In the genomic region with DNA sequence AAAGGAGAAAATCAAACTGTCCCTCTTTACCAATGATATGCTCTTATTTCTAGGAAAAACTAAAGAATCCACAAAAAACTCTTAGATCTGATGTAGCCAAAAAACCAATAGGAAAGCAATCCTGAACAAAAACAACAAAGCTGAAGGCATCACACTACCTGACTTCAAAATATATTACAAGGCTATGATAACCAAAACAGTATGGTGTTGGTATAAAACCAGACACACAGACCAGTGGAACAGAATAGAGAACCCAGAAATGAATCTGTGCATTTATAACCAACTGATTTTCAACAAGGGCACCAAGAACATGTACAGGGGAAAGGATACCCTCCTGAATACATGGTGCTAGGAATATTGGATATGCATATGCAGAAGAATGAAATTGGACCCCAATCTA, we compare ENCODE assay signal across 35 cellular contexts.
"Had no signal": no experiment of that assay in that cellular context is flagged by ENCODE, and none has a peak within 500 bp of the region (broad histone marks: within the 10 kb centered on the region; RNA-seq: fewer than 3 reads in every experiment).

No MANE protein-coding gene starts in this region.

- H3K9me3 Mint-ChIP-seq: activated T-helper 17 cell treated with anti-CD3 and anti-CD28 coated beads, Interleukin-2, amount 50 U/mL, for 72 hours had no signal

- H3K4me3 ChIP-seq: adrenal gland, body of pancreas, breast epithelium had no signal

- ATAC-seq: activated CD8-positive, alpha-beta T cell treated with anti-CD3 and anti-CD28 coated beads for 36 hours; activated naive CD4-positive, alpha-beta T cell treated with anti-CD3 and anti-CD28 coated beads, Interleukin-2, amount 50 U/mL, for 72 hours; activated T-cell treated with anti-CD3 and anti-CD28 coated beads, Interleukin-2, amount 50 U/mL, for 4 hours; activated T-cell treated with anti-CD3 and anti-CD28 coated beads, Interleukin-2, amount 50 U/mL, for 72 hours; activated T-helper 17 cell treated with anti-CD3 and anti-CD28 coated beads, Interleukin-2, amount 50 U/mL, for 72 hours; body of pancreas had no signal

- H3K4me3 Mint-ChIP-seq: activated B cell treated with CpG ODN at 0.5 μM for 24 hours; activated CD4-positive, alpha-beta memory T cell treated with anti-CD3 and anti-CD28 coated beads for 36 hours; activated CD4-positive, alpha-beta T cell treated with anti-CD3 and anti-CD28 coated beads, Interleukin-2, amount 10 ng/mL, durations not matched to agents 24 days and 14 days; activated CD8-positive, alpha-beta T cell treated with anti-CD3 and anti-CD28 coated beads for 36 hours; activated naive CD4-positive, alpha-beta T cell treated with anti-CD3 and anti-CD28 coated beads for 36 hours; activated naive CD8-positive, alpha-beta T cell treated with anti-CD3 and anti-CD28 coated beads for 36 hours; activated T-cell treated with anti-CD3 and anti-CD28 coated beads, Interleukin-2, amount 50 U/mL, for 4 hours; activated T-cell treated with anti-CD3 and anti-CD28 coated beads, Interleukin-2, amount 50 U/mL, for 72 hours; activated T-helper 1 cell treated with anti-CD3 and anti-CD28 coated beads, Interleukin-12 subunit alpha, Interleukin-12 subunit beta, Interleukin-2, Interleukin-4 antibody, amounts not matched to agents 30 ng/mL and 10 ng/mL and 1 ng/mL, durations not matched to agents 14 hours and 24 hours and 36 hours; activated T-helper 17 cell treated with anti-CD3 and anti-CD28 coated beads, Interleukin-2, amount 50 U/mL, for 72 hours; T-helper 2 cell treated with Interferon-gamma antibody and Interleukin-4, amounts not matched to agents 5 μg/mL and 100 μg/mL, for 36 hours had no signal

- FAIRE-seq: astrocyte, TTC549 had no signal

- H3K36me3 ChIP-seq: breast epithelium had no signal

- H3K4me1 ChIP-seq: adrenal gland, body of pancreas, breast epithelium had no signal

- H3K27ac Mint-ChIP-seq: activated B cell treated with CpG ODN at 0.5 μM for 24 hours; activated CD4-positive, alpha-beta memory T cell treated with anti-CD3 and anti-CD28 coated beads for 36 hours; activated CD4-positive, alpha-beta T cell treated with anti-CD3 and anti-CD28 coated beads, Interleukin-2, amount 10 ng/mL, durations not matched to agents 24 days and 14 days; activated CD8-positive, alpha-beta T cell treated with anti-CD3 and anti-CD28 coated beads for 36 hours; activated naive CD4-positive, alpha-beta T cell treated with anti-CD3 and anti-CD28 coated beads for 36 hours; activated naive CD4-positive, alpha-beta T cell treated with anti-CD3 and anti-CD28 coated beads, Interleukin-2, amount 50 U/mL, for 72 hours; activated naive CD8-positive, alpha-beta T cell treated with anti-CD3 and anti-CD28 coated beads for 36 hours; activated T-helper 1 cell treated with anti-CD3 and anti-CD28 coated beads, Interleukin-12 subunit alpha, Interleukin-12 subunit beta, Interleukin-2, Interleukin-4 antibody, amounts not matched to agents 30 ng/mL and 10 ng/mL and 1 ng/mL, durations not matched to agents 14 hours and 24 hours and 36 hours; activated T-helper 17 cell treated with anti-CD3 and anti-CD28 coated beads, Interleukin-2, amount 50 U/mL, for 72 hours; T-helper 2 cell treated with Interferon-gamma antibody and Interleukin-4, amounts not matched to agents 5 μg/mL and 100 μg/mL, for 36 hours had no signal

- H3K27me3 ChIP-seq: adrenal gland, body of pancreas, brain microvascular endothelial cell, breast epithelium had no signal

- H3K27me3 Mint-ChIP-seq: activated B cell treated with CpG ODN at 0.5 μM for 24 hours; activated CD4-positive, alpha-beta memory T cell treated with anti-CD3 and anti-CD28 coated beads for 36 hours; activated CD4-positive, alpha-beta T cell treated with anti-CD3 and anti-CD28 coated beads, Interleukin-2, amount 10 ng/mL, durations not matched to agents 24 days and 14 days; activated CD8-positive, alpha-beta T cell treated with anti-CD3 and anti-CD28 coated beads for 36 hours; activated naive CD8-positive, alpha-beta T cell treated with anti-CD3 and anti-CD28 coated beads for 36 hours; activated T-helper 17 cell treated with anti-CD3 and anti-CD28 coated beads, Interleukin-2, amount 50 U/mL, for 72 hours had no signal

- DNase-seq: activated B cell treated with CpG ODN at 0.5 μM for 24 hours; activated CD4-positive, alpha-beta memory T cell treated with anti-CD3 and anti-CD28 coated beads for 36 hours; activated CD4-positive, alpha-beta T cell treated with anti-CD3 and anti-CD28 coated beads for 4 hours; activated CD4-positive, alpha-beta T cell treated with anti-CD3 and anti-CD28 coated beads, Interleukin-2, amount 10 ng/mL, durations not matched to agents 24 days and 14 days; activated CD4-positive, alpha-beta T cell treated with anti-CD3 and anti-CD28 coated beads, Interleukin-2, amount 50 U/mL, for 1 hour; activated CD4-positive, alpha-beta T cell treated with anti-CD3 and anti-CD28 coated beads, Interleukin-2, amount 50 U/mL, for 4 hours; activated CD4-positive, CD25-positive, alpha-beta regulatory T cell treated with anti-CD3 and anti-CD28 coated beads, Interleukin-2, amount 50 U/mL, for 72 hours; activated CD8-positive, alpha-beta memory T cell treated with anti-CD3 and anti-CD28 coated beads, Interleukin-2, amount 50 U/mL, for 4 hours; activated CD8-positive, alpha-beta T cell treated with anti-CD3 and anti-CD28 coated beads for 36 hours; activated effector memory CD4-positive, alpha-beta T cell treated with anti-CD3 and anti-CD28 coated beads, Interleukin-2, amount 50 U/mL, for 16 hours; activated gamma-delta T cell treated with Interleukin-2 at 50 U/mL for 16 hours; activated naive CD4-positive, alpha-beta T cell; activated naive CD4-positive, alpha-beta T cell treated with anti-CD3 and anti-CD28 coated beads for 36 hours; activated naive CD4-positive, alpha-beta T cell treated with anti-CD3 and anti-CD28 coated beads, Interleukin-2, amount 50 U/mL, for 16 hours; activated naive CD8-positive, alpha-beta T cell treated with anti-CD3 and anti-CD28 coated beads for 36 hours; activated T-cell treated with anti-CD3 and anti-CD28 coated beads for 4 hours; activated T-cell treated with anti-CD3 and anti-CD28 coated beads, Interleukin-2, amount 50 U/mL, for 1 hour; activated T-cell treated with anti-CD3 and anti-CD28 coated beads, Interleukin-2, amount 50 U/mL, for 4 hours; activated T-cell treated with anti-CD3 and anti-CD28 coated beads, Interleukin-2, amount 50 U/mL, for 72 hours; adrenal gland; amniotic stem cell; aorta; body of pancreas; brain microvascular endothelial cell; central memory CD4-positive, alpha-beta T cell; T-helper 2 cell; T-helper 9 cell had no signal

- H3K27ac ChIP-seq: adrenal gland, body of pancreas, brain microvascular endothelial cell, breast epithelium, VCaP had no signal
